ENCODE assay signal across 19 cellular contexts in the genomic region with DNA sequence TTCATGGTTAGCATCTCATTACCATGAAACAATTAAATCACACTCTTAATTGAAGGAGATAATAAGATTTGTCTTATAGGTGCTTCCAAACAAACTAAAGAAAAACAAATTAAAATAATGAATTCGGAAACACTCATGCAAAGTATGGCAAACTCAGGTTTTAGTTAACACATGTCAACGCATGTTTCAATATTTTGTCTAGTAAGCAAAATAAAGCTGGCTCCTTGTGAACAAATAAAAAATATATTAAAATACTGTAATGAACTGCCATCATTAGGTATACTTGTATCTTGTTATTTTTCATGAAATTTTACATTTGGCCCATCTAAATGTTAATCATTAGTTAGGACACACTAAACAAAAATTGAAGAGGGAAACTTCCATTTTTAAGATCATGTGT.
DNase-seq lines count a peak whose midpoint lies in the region; ATAC-seq, FAIRE-seq and TF ChIP-seq lines count a peak whose summit lies in the region.
"Had no signal": no experiment of that assay in that cellular context is flagged by ENCODE, and none has a peak within 500 bp of the region (broad histone marks: within the 10 kb centered on the region; RNA-seq: fewer than 3 reads in every experiment).

No MANE protein-coding gene starts in this region.

- peak overlapping the region; percentile 99 for H3K27ac Mint-ChIP-seq in Calu3 (ENCODE audit: unreplicated experiment)
- H3K27ac Mint-ChIP-seq: activated B cell treated with CpG ODN at 0.5 μM for 24 hours; activated naive CD8-positive, alpha-beta T cell treated with anti-CD3 and anti-CD28 coated beads, Interleukin-2, amount 50 U/mL, for 24 hours; activated T-helper 17 cell treated with anti-CD3 and anti-CD28 coated beads, Interleukin-2, amount 50 U/mL, for 72 hours; GM23338; naive thymus-derived CD8-positive, alpha-beta T cell; T-cell had no signal

- no peaks in the 10 kb centered on the region for H3K9me3 ChIP-seq in pancreas

- DNase-seq in Calu3: no peak
- no peak for DNase-seq in astrocyte of the cerebellum (ENCODE audit: low read depth)
- no peak for DNase-seq in fibroblast of pulmonary artery (ENCODE audit: low read depth)
- no peak for DNase-seq in pancreas
- DNase-seq in activated CD8-positive, alpha-beta memory T cell treated with anti-CD3 and anti-CD28 coated beads, Interleukin-2, amount 50 U/mL, for 48 hours: no peak
- DNase-seq in NCI-H510A treated with DMSO at 0.1 percent for 48 hours (lab: John Stamatoyannopoulos, UW): no peak
- DNase-seq in foreskin melanocyte: no peak
- DNase-seq: activated B cell treated with CpG ODN at 0.5 μM for 24 hours; activated naive CD8-positive, alpha-beta T cell treated with anti-CD3 and anti-CD28 coated beads, Interleukin-2, amount 50 U/mL, for 24 hours; Karpas-422; naive thymus-derived CD8-positive, alpha-beta T cell; NCI-H1105; NCI-H226; stimulated activated naive CD8-positive, alpha-beta T cell treated with anti-CD3 and anti-CD28 coated beads, Interleukin-15, Interleukin-2, amounts not matched to agents 100 U/mL and 50 U/mL, for 24 hours; T-cell had no signal

- H3K9me3 Mint-ChIP-seq in Calu3 (ENCODE audit: low read depth, unreplicated experiment): no peaks in the 10 kb centered on the region
- H3K9me3 Mint-ChIP-seq: activated B cell treated with CpG ODN at 0.5 μM for 24 hours; activated naive CD8-positive, alpha-beta T cell treated with anti-CD3 and anti-CD28 coated beads, Interleukin-2, amount 50 U/mL, for 24 hours; activated T-helper 17 cell treated with anti-CD3 and anti-CD28 coated beads, Interleukin-2, amount 50 U/mL, for 72 hours; GM23338 had no signal

- no peaks in the 10 kb centered on the region for H3K27me3 ChIP-seq in pancreas

- peaks cover 87% of the 10 kb centered on the region for H3K36me3 Mint-ChIP-seq in Calu3 (ENCODE audit: insufficient read depth, unreplicated experiment)
- H3K36me3 Mint-ChIP-seq: T-cell had no signal

- intact Hi-C loops in Calu3 (cut with micrococcal nuclease; ENCODE audit: unreplicated experiment): no loop called here
- intact Hi-C loops in pancreas (cut with DNase I): loop anchor here in 1 of 3 donors (10.0 kb wide), 1 partner anchor 521 kb away; a partner anchor contains a TSS

- H3K4me3 ChIP-seq in astrocyte of the cerebellum (ENCODE audit: low read depth, low read length): peak overlapping the region; percentile 67
- peak overlapping the region; percentile 75 for H3K4me3 ChIP-seq in fibroblast of pulmonary artery (replicated peaks; ENCODE audit: low read depth, low read length)
- peak overlapping the region in 3 of 4 donors; percentile 0 to 52 (median 33) for H3K4me3 ChIP-seq in pancreas
- H3K4me3 ChIP-seq: GM23338 had no signal

- H3K4me1 Mint-ChIP-seq in Calu3 (ENCODE audit: low read depth, unreplicated experiment): peaks cover 23% of the 10 kb centered on the region

- FAIRE-seq in pancreas (lab: Jason Lieb, UNC): peak; percentile 13

- TF ChIP-seq CTCF in Calu3 (IDR thresholded peaks at IDR 0.05; ENCODE audit: unreplicated experiment): no peak
- TF ChIP-seq CTCF in astrocyte of the cerebellum (IDR thresholded peaks at IDR 0.05; ENCODE audit: low read depth, low read length, missing control alignments): no peak
- TF ChIP-seq CTCF in fibroblast of pulmonary artery (IDR thresholded peaks at IDR 0.05; ENCODE audit: low read length, missing control alignments): no peak
- TF ChIP-seq CTCF in pancreas (IDR thresholded peaks at IDR 0.05): no peak

- no peaks in the 10 kb centered on the region for H3K27me3 Mint-ChIP-seq in Calu3 (ENCODE audit: unreplicated experiment)

- 45 to 47% methylated on average over 2 of the region's 2 CpGs for WGBS in pancreas, 2 donors

- CTCF ChIA-PET in Calu3 (lab: Charles Lee): interaction anchor here (1.0 kb wide), 1 partner anchor 11 kb away, joined by 3 read pairs; no protein-coding TSS in a partner anchor

- ATAC-seq in pancreas: no peak
- ATAC-seq in HG03565 (IDR thresholded peaks at IDR 0.05; ENCODE audit: unreplicated experiment): no peak
- ATAC-seq: activated naive CD8-positive, alpha-beta T cell treated with anti-CD3 and anti-CD28 coated beads, Interleukin-2, amount 50 U/mL, for 24 hours; activated T-helper 17 cell treated with anti-CD3 and anti-CD28 coated beads, Interleukin-2, amount 50 U/mL, for 72 hours; GM23338; left lobe of liver; naive thymus-derived CD8-positive, alpha-beta T cell; stimulated activated naive CD8-positive, alpha-beta T cell treated with anti-CD3 and anti-CD28 coated beads, Interleukin-15, Interleukin-2, amounts not matched to agents 100 U/mL and 50 U/mL, for 24 hours; T-cell had no signal

- peak overlapping the region; percentile 97 for H3K4me3 Mint-ChIP-seq in Calu3 (ENCODE audit: low read depth, unreplicated experiment)
- H3K4me3 Mint-ChIP-seq: activated B cell treated with CpG ODN at 0.5 μM for 24 hours; activated naive CD8-positive, alpha-beta T cell treated with anti-CD3 and anti-CD28 coated beads, Interleukin-2, amount 50 U/mL, for 24 hours; activated T-helper 17 cell treated with anti-CD3 and anti-CD28 coated beads, Interleukin-2, amount 50 U/mL, for 72 hours; GM23338; naive thymus-derived CD8-positive, alpha-beta T cell; T-cell had no signal

- in situ Hi-C loops in astrocyte of the cerebellum (cut with HindIII; ENCODE audit: low sequenced_read_pairs): loop anchor here (10.0 kb wide), 1 partner anchor 521 kb away; a partner anchor contains a TSS

- no peaks in the 10 kb centered on the region for H3K36me3 ChIP-seq in pancreas

- peak overlapping the region in 2 of 4 donors; percentile 17 to 91 for H3K27ac ChIP-seq in pancreas

- no TSS peak for BruUV-seq in Calu3 (replicated peaks; lab: Mats Ljungman, UMichigan)

- peaks cover 0 to 14% (median 3%) of the 10 kb centered on the region in 3 donors for H3K4me1 ChIP-seq in pancreas
